ENCODE assay signal across 28 cellular contexts in the genomic region with DNA sequence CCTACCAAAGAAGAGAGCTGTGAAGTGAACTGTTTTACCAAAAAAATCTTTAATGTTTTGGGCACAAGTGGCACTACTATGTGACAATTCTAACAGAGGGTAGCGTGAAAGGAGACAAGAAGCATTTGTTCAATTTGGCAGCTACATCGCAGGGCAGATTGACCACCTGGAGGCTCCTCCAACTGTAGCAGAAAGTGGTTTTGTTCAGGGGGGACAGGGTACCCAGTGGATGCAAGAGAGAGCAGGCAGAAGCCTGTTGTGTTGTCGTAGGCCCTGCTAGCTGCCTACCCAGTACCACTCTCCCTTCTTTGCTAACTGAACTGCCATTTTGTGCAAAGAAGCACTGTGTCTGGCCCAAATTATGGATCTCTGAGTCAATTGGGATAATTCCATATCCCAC. TPM values are rescaled to one million over a fixed set of nuclear protein-coding genes. Genes with fewer than 3 reads are reported as not detected.
DNase-seq lines count a peak whose midpoint lies in the region; ATAC-seq, FAIRE-seq and TF ChIP-seq lines count a peak whose summit lies in the region.
"Had no signal": no experiment of that assay in that cellular context is flagged by ENCODE, and none has a peak within 500 bp of the region (broad histone marks: within the 10 kb centered on the region; RNA-seq: fewer than 3 reads in every experiment).

No MANE protein-coding gene starts in this region.

- H3K79me2 ChIP-seq in K562 (ENCODE audit: control insufficient read depth, insufficient read depth, low read length) = no peaks in the 10 kb centered on the region

- no peak for FAIRE-seq in K562 (lab: Jason Lieb, UNC)
- FAIRE-seq: A204.1, D721Med, G401.6, GM12891, GM19239 had no signal

- no peaks in the 10 kb centered on the region for H3K9me3 ChIP-seq in K562 (replicated peaks; ENCODE audit: control insufficient read depth, insufficient read depth, low read depth, low read length)
- H3K9me3 ChIP-seq in CD4-positive, alpha-beta memory T cell (ENCODE audit: control insufficient read depth in 1 of 2, low read length in 2 of 2) = no peaks in the 10 kb centered on the region
- H3K9me3 ChIP-seq: BE2C, Caco-2 had no signal

- WGBS in K562 (ENCODE audit: insufficient coverage, low coverage, missing lambda C conversion rate) = 3% methylated on average over 3 of the region's 3 CpGs

- peaks cover 2 to 7% of the 10 kb centered on the region in 2 experiments; a peak in 4 of 5 replicates for H3K27me3 ChIP-seq in K562 (ENCODE audit: control insufficient read depth in 2 of 2, insufficient read depth in 2 of 2, low read length in 2 of 2)
- H3K27me3 ChIP-seq in CD4-positive, alpha-beta memory T cell (ENCODE audit: insufficient read depth, low read length) = no peaks in the 10 kb centered on the region
- H3K27me3 ChIP-seq: BE2C, BLaER1 had no signal

- no peak overlapping the region for H3K27ac Mint-ChIP-seq in activated CD8-positive, alpha-beta memory T cell treated with anti-CD3 and anti-CD28 coated beads, Interleukin-2, amount 10 ng/mL, durations not matched to agents 7 days and 5 days
- H3K27ac Mint-ChIP-seq in osteocyte (ENCODE audit: unreplicated experiment) = no peak overlapping the region
- H3K27ac Mint-ChIP-seq in CD4-positive, alpha-beta memory T cell = no peak overlapping the region
- H3K27ac Mint-ChIP-seq: CD14-positive monocyte; CD4-positive, CD25-positive, alpha-beta regulatory T cell; CD8-positive, alpha-beta T cell had no signal

- no peak for TF ChIP-seq POLR2A in K562 (conservative IDR thresholded peaks at IDR 0.05)

- no peak overlapping the region for H3K4me3 Mint-ChIP-seq in activated CD8-positive, alpha-beta memory T cell treated with anti-CD3 and anti-CD28 coated beads, Interleukin-2, amount 10 ng/mL, durations not matched to agents 7 days and 5 days
- H3K4me3 Mint-ChIP-seq in osteocyte (ENCODE audit: unreplicated experiment) = no peak overlapping the region
- H3K4me3 Mint-ChIP-seq in CD4-positive, alpha-beta memory T cell = no peak overlapping the region
- H3K4me3 Mint-ChIP-seq: CD14-positive monocyte; CD4-positive, CD25-positive, alpha-beta regulatory T cell; CD8-positive, alpha-beta T cell had no signal

- no peak for TF ChIP-seq EP300 in K562 (IDR thresholded peaks at IDR 0.05; ENCODE audit: low read length)

- in situ Hi-C loops in K562 (cut with MboI) = no loop called here

- H3K4me3 ChIP-seq in K562 = no peak overlapping the region
- H3K4me3 ChIP-seq in CD4-positive, alpha-beta memory T cell (ENCODE audit: low read length in 2 of 2) = no peak overlapping the region
- H3K4me3 ChIP-seq: BLaER1 had no signal

- no peaks in the 10 kb centered on the region for H4K20me1 ChIP-seq in K562 (replicated peaks; ENCODE audit: control insufficient read depth, insufficient read depth, low read length)
- H4K20me1 ChIP-seq: BLaER1 had no signal

- peaks cover 20% of the 10 kb centered on the region for H3K27me3 Mint-ChIP-seq in activated CD8-positive, alpha-beta memory T cell treated with anti-CD3 and anti-CD28 coated beads, Interleukin-2, amount 10 ng/mL, durations not matched to agents 7 days and 5 days
- H3K27me3 Mint-ChIP-seq in osteocyte (ENCODE audit: unreplicated experiment) = peaks cover 6% of the 10 kb centered on the region
- H3K27me3 Mint-ChIP-seq in CD4-positive, alpha-beta memory T cell = peaks cover 7 to 22% of the 10 kb centered on the region in 2 donors

- CTCF ChIA-PET in activated CD8-positive, alpha-beta memory T cell treated with anti-CD3 and anti-CD28 coated beads, Interleukin-2, amount 10 ng/mL, durations not matched to agents 7 days and 5 days (lab: Charles Lee) = no interaction called here
- CTCF ChIA-PET in K562 (lab: Yijun Ruan, JAX; ENCODE audit: low intra/inter-chr PET ratio) = no interaction called here
- CTCF ChIA-PET in CD4-positive, alpha-beta memory T cell (lab: Charles Lee; ENCODE audit: partially characterized antibody) = no interaction called here

- intact Hi-C loops in K562 (cut with micrococcal nuclease) = no loop called here
- intact Hi-C loops in CD4-positive, alpha-beta memory T cell (cut with micrococcal nuclease) = no loop called here

- H3K4me1 ChIP-seq in K562 (replicated peaks in 1 of 2; ENCODE audit: control insufficient read depth in 2 of 2, insufficient read depth in 2 of 2, low read length in 2 of 2) = no peaks in the 10 kb centered on the region; a peak in 1 of 5 replicates
- H3K4me1 ChIP-seq in CD4-positive, alpha-beta memory T cell (ENCODE audit: insufficient read depth, low read length) = no peaks in the 10 kb centered on the region
- H3K4me1 ChIP-seq: BLaER1, Caco-2 had no signal

- TF ChIP-seq CTCF in K562 (IDR thresholded peaks at IDR 0.05 in 2 of 3, conservative IDR thresholded peaks at IDR 0.05 in 1 of 3; ENCODE audit: insufficient read depth in 2 of 3, low read depth in 1 of 3, low read length in 3 of 3) (no peak), osteocyte (IDR thresholded peaks at IDR 0.05) (no peak)

- no peak for ATAC-seq in activated CD8-positive, alpha-beta memory T cell treated with anti-CD3 and anti-CD28 coated beads, Interleukin-2, amount 10 ng/mL, durations not matched to agents 7 days and 5 days
- no peak for ATAC-seq in K562
- ATAC-seq: CD8-positive, alpha-beta T cell had no signal

- POLR2A ChIA-PET in K562 (lab: Yijun Ruan, JAX) = no interaction called here
- POLR2A ChIA-PET in CD4-positive, alpha-beta memory T cell (lab: Charles Lee; ENCODE audit: partially characterized antibody) = no interaction called here

- H2AFZ ChIP-seq in K562 (ENCODE audit: low read depth, low read length) = 0 out of 2 replicates have a peak overlapping the region, but pooled peaks have one; percentile 28

- BruUV-seq in K562 (replicated peaks; lab: Mats Ljungman, UMichigan) = no TSS peak

- no peaks in the 10 kb centered on the region for H3K4me1 Mint-ChIP-seq in activated CD8-positive, alpha-beta memory T cell treated with anti-CD3 and anti-CD28 coated beads, Interleukin-2, amount 10 ng/mL, durations not matched to agents 7 days and 5 days
- no peaks in the 10 kb centered on the region for H3K4me1 Mint-ChIP-seq in osteocyte (ENCODE audit: unreplicated experiment)
- no peaks in the 10 kb centered on the region for H3K4me1 Mint-ChIP-seq in CD4-positive, alpha-beta memory T cell
- H3K4me1 Mint-ChIP-seq: CD14-positive monocyte; CD4-positive, CD25-positive, alpha-beta regulatory T cell had no signal

- no peaks in the 10 kb centered on the region for H3K36me3 ChIP-seq in K562 (ENCODE audit: control insufficient read depth, insufficient read depth, low read length)
- no peaks in the 10 kb centered on the region for H3K36me3 ChIP-seq in CD4-positive, alpha-beta memory T cell (ENCODE audit: insufficient read depth, low read length)
- H3K36me3 ChIP-seq: BE2C, BLaER1 had no signal

- H3K27ac ChIP-seq in K562 (ENCODE audit: extremely low read depth, low read depth, low read length) = no peak overlapping the region
- no peak overlapping the region for H3K27ac ChIP-seq in CD4-positive, alpha-beta memory T cell (ENCODE audit: low read depth, low read length)
- H3K27ac ChIP-seq: 22Rv1, BLaER1 had no signal

- DNase-seq in activated CD8-positive, alpha-beta memory T cell treated with anti-CD3 and anti-CD28 coated beads for 24 hours = peak; percentile 17
- DNase-seq in activated CD8-positive, alpha-beta memory T cell treated with anti-CD3 and anti-CD28 coated beads, Interleukin-2, amount 10 ng/mL, durations not matched to agents 7 days and 5 days = no peak
- DNase-seq in K562 (ENCODE audit: extremely low read depth in 1 of 4, low spot score in 3 of 4) (no peak), cerebellar cortex (ENCODE audit: low spot score) (peak; percentile 71), osteocyte (ENCODE audit: extremely low spot score, unreplicated experiment) (peak; percentile 60), A172 (ENCODE audit: low spot score) (no peak), DMS114 treated with DMSO at 0.1 percent for 48 hours (lab: John Stamatoyannopoulos, UW; ENCODE audit: unreplicated experiment) (no peak)
- DNase-seq in CD4-positive, alpha-beta memory T cell = no peak
- DNase-seq: ACHN; BE2C; Caco-2; Calu3; CD4-positive, CD25-positive, alpha-beta regulatory T cell; CD8-positive, alpha-beta T cell; DMS153; DMS53; DMS79; DND-41; EL; GF-D8 had no signal

- H3K4me2 ChIP-seq in K562 (ENCODE audit: insufficient read depth, low read length) = no peak overlapping the region
- H3K4me2 ChIP-seq: BLaER1 had no signal

- no peaks in the 10 kb centered on the region for H3K9me1 ChIP-seq in K562 (ENCODE audit: control insufficient read depth, insufficient read depth, low read length)

- no peaks in the 10 kb centered on the region for H3K36me3 Mint-ChIP-seq in activated CD8-positive, alpha-beta memory T cell treated with anti-CD3 and anti-CD28 coated beads, Interleukin-2, amount 10 ng/mL, durations not matched to agents 7 days and 5 days
- H3K36me3 Mint-ChIP-seq in osteocyte (ENCODE audit: unreplicated experiment) = no peaks in the 10 kb centered on the region
- no peaks in the 10 kb centered on the region for H3K36me3 Mint-ChIP-seq in CD4-positive, alpha-beta memory T cell
- H3K36me3 Mint-ChIP-seq: CD14-positive monocyte; CD4-positive, CD25-positive, alpha-beta regulatory T cell; CD8-positive, alpha-beta T cell had no signal

- H3K9ac ChIP-seq in K562 (ENCODE audit: insufficient read depth in 1 of 2, low read depth in 2 of 2, low read length in 2 of 2) = no peak overlapping the region
- H3K9ac ChIP-seq: BLaER1 had no signal

- H3K9me3 Mint-ChIP-seq in activated CD8-positive, alpha-beta memory T cell treated with anti-CD3 and anti-CD28 coated beads, Interleukin-2, amount 10 ng/mL, durations not matched to agents 7 days and 5 days (ENCODE audit: low read depth) = no peaks in the 10 kb centered on the region
- H3K9me3 Mint-ChIP-seq in osteocyte (ENCODE audit: unreplicated experiment) = no peaks in the 10 kb centered on the region
- peaks cover 0 to 8% (median 3%) of the 10 kb centered on the region in 8 donors for H3K9me3 Mint-ChIP-seq in CD4-positive, alpha-beta memory T cell

- no peak for TF ChIP-seq RAD21 in K562 (CRISPR knock-in tag; conservative IDR thresholded peaks at IDR 0.05 in 1 of 2, IDR thresholded peaks at IDR 0.05 in 1 of 2)

RNA-seq across cellular contexts. Expression of a gene that starts 54.8 kb away (rescaled TPM):
- total RNA-seq in activated CD8-positive, alpha-beta memory T cell treated with anti-CD3 and anti-CD28 coated beads, Interleukin-2, amount 10 ng/mL, durations not matched to agents 7 days and 5 days = under 1 TPM; 0.20 to 0.21 TPM
- total RNA-seq in K562 (2011; cell fraction: chromatin; rRNA removed; ENCODE audit: low replicate concordance) = 0.16 TPM in 1 of 2 replicates, not detected in the other
- not detected in 2 replicates for total RNA-seq in K562 (2011; cell fraction: nucleolus; rRNA removed)
- not detected in 2 replicates for total RNA-seq in K562 (2011; cell fraction: nucleoplasm; rRNA removed)
- total RNA-seq in K562 (2014; rRNA removed) (0.05 TPM in 1 of 2 replicates, not detected in the other), K562 (2014; rRNA removed; fragmentation: Illumina TruSeq; extraction: Trizol) (not detected in 2 replicates), K562 (2015; rRNA removed; fragmentation: Illumina TruSeq; extraction: Trizol) (not detected in 2 replicates), K562 (2021) (0.09 and 0.42 TPM in 2 replicates), osteocyte (0.46 TPM in 1 of 2 replicates, not detected in the other)
- polyA plus RNA-seq in K562 (2011; rRNA removed) (not detected in 2 replicates), K562 (2014; fragmentation: Illumina TruSeq; extraction: Trizol) (0.07 TPM in 1 of 2 replicates, not detected in the other), K562 (2014; fragmentation: Nextera tagmentation; extraction: Ambion mirVana) (under 1 TPM; 0.03 to 0.06 TPM), K562 (2014; rRNA removed) (0.09 and 0.11 TPM in 2 replicates)
- polyA plus RNA-seq in K562 (2011; cell fraction: cytosol; rRNA removed) = not detected in 2 replicates
- 0.17 TPM in 1 of 2 replicates, not detected in the other for polyA plus RNA-seq in K562 (2011; cell fraction: nucleus; rRNA removed)
- 0.07 and 0.15 TPM in 2 replicates for polyA plus RNA-seq in K562 (2012)
- not detected in 2 replicates for polyA minus RNA-seq in K562 (2011; rRNA and poly(A)+ RNA removed)
- not detected in 2 replicates for polyA minus RNA-seq in K562 (2011; cell fraction: cytosol; rRNA and poly(A)+ RNA removed)
- polyA minus RNA-seq in K562 (2011; cell fraction: nucleus; rRNA and poly(A)+ RNA removed) = not detected in 2 replicates
- total RNA-seq in CD4-positive, alpha-beta memory T cell = not detected
- under 1 TPM in 1 of 2 donors, not detected in 1; 0.07 TPM for polyA plus RNA-seq in CD4-positive, alpha-beta memory T cell
- 0.12 and 0.59 TPM in 2 replicates for total RNA-seq in A172 (2014; rRNA removed; shearing (Covaris generic))
- total RNA-seq: Caco-2; Calu3; CD4-positive, CD25-positive, alpha-beta regulatory T cell; CD8-positive, alpha-beta T cell had no signal
- polyA plus RNA-seq: CD4-positive, CD25-positive, alpha-beta regulatory T cell had no signal

Comparison
In these comparisons a context has a peak if more than half of its experiments do, and no peak if none do; other contexts are left out.
1. DNase-seq: peak in activated CD8-positive, alpha-beta memory T cell treated with anti-CD3 and anti-CD28 coated beads for 24 hours (single experiment), cerebellar cortex (single experiment) and osteocyte (single experiment); none in activated CD8-positive, alpha-beta memory T cell treated with anti-CD3 and anti-CD28 coated beads, Interleukin-2, amount 10 ng/mL, durations not matched to agents 7 days and 5 days (single experiment), K562 (0 of 4), CD4-positive, alpha-beta memory T cell (0 of 5), A172 (single experiment) and DMS114 treated with DMSO at 0.1 percent for 48 hours (single experiment).